2 cellular contexts compared by ENCODE assay signal in the genomic region with DNA sequence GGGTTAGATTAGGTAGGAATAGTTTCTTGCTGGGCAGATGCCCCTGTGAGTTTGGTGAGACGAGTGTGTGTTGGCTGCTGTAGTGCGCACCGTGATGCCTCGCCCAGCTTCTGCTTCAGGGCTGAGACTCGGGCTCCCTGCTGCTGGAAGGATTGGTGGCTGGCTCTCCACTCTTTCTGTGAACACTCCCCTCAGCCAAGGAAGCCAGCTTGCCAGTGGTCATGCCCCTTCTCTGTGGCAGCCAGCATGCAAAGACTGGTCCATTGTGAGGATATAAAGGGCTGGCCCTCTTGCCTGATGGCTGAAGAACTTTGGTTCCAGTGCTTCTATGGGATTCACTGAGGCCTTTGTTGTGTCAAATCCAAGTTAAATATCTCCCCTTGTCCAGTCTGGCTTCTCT.
TF ChIP-seq lines count a peak whose summit lies in the region.

No MANE protein-coding gene starts in this region.

TF ChIP-seq in H1, 55 proteins besides CTCF, POLR2A, EP300 and RAD21 (continued from another document):
- TF ChIP-seq, protein P1, sequence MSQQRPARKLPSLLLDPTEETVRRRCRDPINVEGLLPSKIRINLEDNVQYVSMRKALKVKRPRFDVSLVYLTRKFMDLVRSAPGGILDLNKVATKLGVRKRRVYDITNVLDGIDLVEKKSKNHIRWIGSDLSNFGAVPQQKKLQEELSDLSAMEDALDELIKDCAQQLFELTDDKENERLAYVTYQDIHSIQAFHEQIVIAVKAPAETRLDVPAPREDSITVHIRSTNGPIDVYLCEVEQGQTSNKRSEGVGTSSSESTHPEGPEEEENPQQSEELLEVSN (IDR thresholded peaks at IDR 0.05), result no peak
- TF ChIP-seq TBP (IDR thresholded peaks at IDR 0.05; ENCODE audit: low read depth, low read length) (no peak), TEAD4 (IDR thresholded peaks at IDR 0.05; ENCODE audit: low read depth, low read length) (no peak), RFX5 (IDR thresholded peaks at IDR 0.05; ENCODE audit: borderline replicate concordance, low read depth, low read length) (no peak), HDAC6 (IDR thresholded peaks at IDR 0.05; ENCODE audit: low read depth, low read length) (no peak), KDM5A (IDR thresholded peaks at IDR 0.05; ENCODE audit: low read length) (no peak), PHF8 (conservative IDR thresholded peaks at IDR 0.05; ENCODE audit: low read depth, low read length) (no peak), YY1 (IDR thresholded peaks at IDR 0.05; ENCODE audit: low read depth, low read length) (no peak), KDM1A (IDR thresholded peaks at IDR 0.05; ENCODE audit: borderline replicate concordance, low read length) (no peak), GTF2F1 (IDR thresholded peaks at IDR 0.05; ENCODE audit: borderline replicate concordance, low read depth, low read length) (no peak), JUND (IDR thresholded peaks at IDR 0.05; ENCODE audit: low read length) (no peak), EZH2 (IDR thresholded peaks at IDR 0.05; ENCODE audit: low read depth, low read length, severe bottlenecking) (no peak), SIN3A (conservative IDR thresholded peaks at IDR 0.05 in 1 of 2, IDR thresholded peaks at IDR 0.05 in 1 of 2; ENCODE audit: low read depth in 1 of 2, low read length in 2 of 2) (no peak), ASH2L (IDR thresholded peaks at IDR 0.05; ENCODE audit: low read length) (no peak)
- TF ChIP-seq, protein P2, sequence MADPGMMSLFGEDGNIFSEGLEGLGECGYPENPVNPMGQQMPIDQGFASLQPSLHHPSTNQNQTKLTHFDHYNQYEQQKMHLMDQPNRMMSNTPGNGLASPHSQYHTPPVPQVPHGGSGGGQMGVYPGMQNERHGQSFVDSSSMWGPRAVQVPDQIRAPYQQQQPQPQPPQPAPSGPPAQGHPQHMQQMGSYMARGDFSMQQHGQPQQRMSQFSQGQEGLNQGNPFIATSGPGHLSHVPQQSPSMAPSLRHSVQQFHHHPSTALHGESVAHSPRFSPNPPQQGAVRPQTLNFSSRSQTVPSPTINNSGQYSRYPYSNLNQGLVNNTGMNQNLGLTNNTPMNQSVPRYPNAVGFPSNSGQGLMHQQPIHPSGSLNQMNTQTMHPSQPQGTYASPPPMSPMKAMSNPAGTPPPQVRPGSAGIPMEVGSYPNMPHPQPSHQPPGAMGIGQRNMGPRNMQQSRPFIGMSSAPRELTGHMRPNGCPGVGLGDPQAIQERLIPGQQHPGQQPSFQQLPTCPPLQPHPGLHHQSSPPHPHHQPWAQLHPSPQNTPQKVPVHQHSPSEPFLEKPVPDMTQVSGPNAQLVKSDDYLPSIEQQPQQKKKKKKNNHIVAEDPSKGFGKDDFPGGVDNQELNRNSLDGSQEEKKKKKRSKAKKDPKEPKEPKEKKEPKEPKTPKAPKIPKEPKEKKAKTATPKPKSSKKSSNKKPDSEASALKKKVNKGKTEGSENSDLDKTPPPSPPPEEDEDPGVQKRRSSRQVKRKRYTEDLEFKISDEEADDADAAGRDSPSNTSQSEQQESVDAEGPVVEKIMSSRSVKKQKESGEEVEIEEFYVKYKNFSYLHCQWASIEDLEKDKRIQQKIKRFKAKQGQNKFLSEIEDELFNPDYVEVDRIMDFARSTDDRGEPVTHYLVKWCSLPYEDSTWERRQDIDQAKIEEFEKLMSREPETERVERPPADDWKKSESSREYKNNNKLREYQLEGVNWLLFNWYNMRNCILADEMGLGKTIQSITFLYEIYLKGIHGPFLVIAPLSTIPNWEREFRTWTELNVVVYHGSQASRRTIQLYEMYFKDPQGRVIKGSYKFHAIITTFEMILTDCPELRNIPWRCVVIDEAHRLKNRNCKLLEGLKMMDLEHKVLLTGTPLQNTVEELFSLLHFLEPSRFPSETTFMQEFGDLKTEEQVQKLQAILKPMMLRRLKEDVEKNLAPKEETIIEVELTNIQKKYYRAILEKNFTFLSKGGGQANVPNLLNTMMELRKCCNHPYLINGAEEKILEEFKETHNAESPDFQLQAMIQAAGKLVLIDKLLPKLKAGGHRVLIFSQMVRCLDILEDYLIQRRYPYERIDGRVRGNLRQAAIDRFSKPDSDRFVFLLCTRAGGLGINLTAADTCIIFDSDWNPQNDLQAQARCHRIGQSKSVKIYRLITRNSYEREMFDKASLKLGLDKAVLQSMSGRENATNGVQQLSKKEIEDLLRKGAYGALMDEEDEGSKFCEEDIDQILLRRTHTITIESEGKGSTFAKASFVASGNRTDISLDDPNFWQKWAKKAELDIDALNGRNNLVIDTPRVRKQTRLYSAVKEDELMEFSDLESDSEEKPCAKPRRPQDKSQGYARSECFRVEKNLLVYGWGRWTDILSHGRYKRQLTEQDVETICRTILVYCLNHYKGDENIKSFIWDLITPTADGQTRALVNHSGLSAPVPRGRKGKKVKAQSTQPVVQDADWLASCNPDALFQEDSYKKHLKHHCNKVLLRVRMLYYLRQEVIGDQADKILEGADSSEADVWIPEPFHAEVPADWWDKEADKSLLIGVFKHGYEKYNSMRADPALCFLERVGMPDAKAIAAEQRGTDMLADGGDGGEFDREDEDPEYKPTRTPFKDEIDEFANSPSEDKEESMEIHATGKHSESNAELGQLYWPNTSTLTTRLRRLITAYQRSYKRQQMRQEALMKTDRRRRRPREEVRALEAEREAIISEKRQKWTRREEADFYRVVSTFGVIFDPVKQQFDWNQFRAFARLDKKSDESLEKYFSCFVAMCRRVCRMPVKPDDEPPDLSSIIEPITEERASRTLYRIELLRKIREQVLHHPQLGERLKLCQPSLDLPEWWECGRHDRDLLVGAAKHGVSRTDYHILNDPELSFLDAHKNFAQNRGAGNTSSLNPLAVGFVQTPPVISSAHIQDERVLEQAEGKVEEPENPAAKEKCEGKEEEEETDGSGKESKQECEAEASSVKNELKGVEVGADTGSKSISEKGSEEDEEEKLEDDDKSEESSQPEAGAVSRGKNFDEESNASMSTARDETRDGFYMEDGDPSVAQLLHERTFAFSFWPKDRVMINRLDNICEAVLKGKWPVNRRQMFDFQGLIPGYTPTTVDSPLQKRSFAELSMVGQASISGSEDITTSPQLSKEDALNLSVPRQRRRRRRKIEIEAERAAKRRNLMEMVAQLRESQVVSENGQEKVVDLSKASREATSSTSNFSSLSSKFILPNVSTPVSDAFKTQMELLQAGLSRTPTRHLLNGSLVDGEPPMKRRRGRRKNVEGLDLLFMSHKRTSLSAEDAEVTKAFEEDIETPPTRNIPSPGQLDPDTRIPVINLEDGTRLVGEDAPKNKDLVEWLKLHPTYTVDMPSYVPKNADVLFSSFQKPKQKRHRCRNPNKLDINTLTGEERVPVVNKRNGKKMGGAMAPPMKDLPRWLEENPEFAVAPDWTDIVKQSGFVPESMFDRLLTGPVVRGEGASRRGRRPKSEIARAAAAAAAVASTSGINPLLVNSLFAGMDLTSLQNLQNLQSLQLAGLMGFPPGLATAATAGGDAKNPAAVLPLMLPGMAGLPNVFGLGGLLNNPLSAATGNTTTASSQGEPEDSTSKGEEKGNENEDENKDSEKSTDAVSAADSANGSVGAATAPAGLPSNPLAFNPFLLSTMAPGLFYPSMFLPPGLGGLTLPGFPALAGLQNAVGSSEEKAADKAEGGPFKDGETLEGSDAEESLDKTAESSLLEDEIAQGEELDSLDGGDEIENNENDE (IDR thresholded peaks at IDR 0.05; ENCODE audit: insufficient replicate concordance, low read length), result no peak

TF ChIP-seq in GM23338, 12 proteins besides CTCF, POLR2A, EP300 and RAD21 (continued from another document):
- TF ChIP-seq, protein P3, sequence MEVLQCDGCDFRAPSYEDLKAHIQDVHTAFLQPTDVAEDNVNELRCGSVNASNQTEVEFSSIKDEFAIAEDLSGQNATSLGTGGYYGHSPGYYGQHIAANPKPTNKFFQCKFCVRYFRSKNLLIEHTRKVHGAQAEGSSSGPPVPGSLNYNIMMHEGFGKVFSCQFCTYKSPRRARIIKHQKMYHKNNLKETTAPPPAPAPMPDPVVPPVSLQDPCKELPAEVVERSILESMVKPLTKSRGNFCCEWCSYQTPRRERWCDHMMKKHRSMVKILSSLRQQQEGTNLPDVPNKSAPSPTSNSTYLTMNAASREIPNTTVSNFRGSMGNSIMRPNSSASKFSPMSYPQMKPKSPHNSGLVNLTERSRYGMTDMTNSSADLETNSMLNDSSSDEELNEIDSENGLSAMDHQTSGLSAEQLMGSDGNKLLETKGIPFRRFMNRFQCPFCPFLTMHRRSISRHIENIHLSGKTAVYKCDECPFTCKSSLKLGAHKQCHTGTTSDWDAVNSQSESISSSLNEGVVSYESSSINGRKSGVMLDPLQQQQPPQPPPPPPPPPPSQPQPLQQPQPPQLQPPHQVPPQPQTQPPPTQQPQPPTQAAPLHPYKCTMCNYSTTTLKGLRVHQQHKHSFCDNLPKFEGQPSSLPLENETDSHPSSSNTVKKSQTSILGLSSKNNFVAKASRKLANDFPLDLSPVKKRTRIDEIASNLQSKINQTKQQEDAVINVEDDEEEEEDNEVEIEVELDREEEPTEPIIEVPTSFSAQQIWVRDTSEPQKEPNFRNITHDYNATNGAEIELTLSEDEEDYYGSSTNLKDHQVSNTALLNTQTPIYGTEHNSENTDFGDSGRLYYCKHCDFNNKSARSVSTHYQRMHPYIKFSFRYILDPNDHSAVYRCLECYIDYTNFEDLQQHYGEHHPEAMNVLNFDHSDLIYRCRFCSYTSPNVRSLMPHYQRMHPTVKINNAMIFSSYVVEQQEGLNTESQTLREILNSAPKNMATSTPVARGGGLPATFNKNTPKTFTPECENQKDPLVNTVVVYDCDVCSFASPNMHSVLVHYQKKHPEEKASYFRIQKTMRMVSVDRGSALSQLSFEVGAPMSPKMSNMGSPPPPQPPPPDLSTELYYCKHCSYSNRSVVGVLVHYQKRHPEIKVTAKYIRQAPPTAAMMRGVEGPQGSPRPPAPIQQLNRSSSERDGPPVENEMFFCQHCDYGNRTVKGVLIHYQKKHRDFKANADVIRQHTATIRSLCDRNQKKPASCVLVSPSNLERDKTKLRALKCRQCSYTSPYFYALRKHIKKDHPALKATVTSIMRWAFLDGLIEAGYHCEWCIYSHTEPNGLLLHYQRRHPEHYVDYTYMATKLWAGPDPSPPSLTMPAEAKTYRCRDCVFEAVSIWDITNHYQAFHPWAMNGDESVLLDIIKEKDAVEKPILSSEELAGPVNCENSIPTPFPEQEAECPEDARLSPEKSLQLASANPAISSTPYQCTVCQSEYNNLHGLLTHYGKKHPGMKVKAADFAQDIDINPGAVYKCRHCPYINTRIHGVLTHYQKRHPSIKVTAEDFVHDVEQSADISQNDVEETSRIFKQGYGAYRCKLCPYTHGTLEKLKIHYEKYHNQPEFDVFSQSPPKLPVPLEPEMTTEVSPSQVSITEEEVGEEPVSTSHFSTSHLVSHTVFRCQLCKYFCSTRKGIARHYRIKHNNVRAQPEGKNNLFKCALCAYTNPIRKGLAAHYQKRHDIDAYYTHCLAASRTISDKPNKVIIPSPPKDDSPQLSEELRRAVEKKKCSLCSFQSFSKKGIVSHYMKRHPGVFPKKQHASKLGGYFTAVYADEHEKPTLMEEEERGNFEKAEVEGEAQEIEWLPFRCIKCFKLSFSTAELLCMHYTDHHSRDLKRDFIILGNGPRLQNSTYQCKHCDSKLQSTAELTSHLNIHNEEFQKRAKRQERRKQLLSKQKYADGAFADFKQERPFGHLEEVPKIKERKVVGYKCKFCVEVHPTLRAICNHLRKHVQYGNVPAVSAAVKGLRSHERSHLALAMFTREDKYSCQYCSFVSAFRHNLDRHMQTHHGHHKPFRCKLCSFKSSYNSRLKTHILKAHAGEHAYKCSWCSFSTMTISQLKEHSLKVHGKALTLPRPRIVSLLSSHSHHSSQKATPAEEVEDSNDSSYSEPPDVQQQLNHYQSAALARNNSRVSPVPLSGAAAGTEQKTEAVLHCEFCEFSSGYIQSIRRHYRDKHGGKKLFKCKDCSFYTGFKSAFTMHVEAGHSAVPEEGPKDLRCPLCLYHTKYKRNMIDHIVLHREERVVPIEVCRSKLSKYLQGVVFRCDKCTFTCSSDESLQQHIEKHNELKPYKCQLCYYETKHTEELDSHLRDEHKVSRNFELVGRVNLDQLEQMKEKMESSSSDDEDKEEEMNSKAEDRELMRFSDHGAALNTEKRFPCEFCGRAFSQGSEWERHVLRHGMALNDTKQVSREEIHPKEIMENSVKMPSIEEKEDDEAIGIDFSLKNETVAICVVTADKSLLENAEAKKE (CRISPR knock-in tag; IDR thresholded peaks at IDR 0.05), result no peak
- TF ChIP-seq ZNF114 (CRISPR knock-in tag; IDR thresholded peaks at IDR 0.05) (no peak), JUNB (IDR thresholded peaks at IDR 0.05; ENCODE audit: unreplicated experiment) (no peak), ZNF331 (CRISPR knock-in tag; IDR thresholded peaks at IDR 0.05; ENCODE audit: low read depth) (no peak), NANOG (IDR thresholded peaks at IDR 0.05; ENCODE audit: borderline replicate concordance) (no peak), EZH2phosphoT487 (IDR thresholded peaks at IDR 0.05; ENCODE audit: unreplicated experiment) (no peak), CREB1 (CRISPR knock-in tag; IDR thresholded peaks at IDR 0.05; ENCODE audit: low read depth) (no peak), EZH2 (IDR thresholded peaks at IDR 0.05; ENCODE audit: low read depth, unreplicated experiment) (no peak), STAT1 (IDR thresholded peaks at IDR 0.05; ENCODE audit: unreplicated experiment) (no peak)
- TF ChIP-seq, protein P4, sequence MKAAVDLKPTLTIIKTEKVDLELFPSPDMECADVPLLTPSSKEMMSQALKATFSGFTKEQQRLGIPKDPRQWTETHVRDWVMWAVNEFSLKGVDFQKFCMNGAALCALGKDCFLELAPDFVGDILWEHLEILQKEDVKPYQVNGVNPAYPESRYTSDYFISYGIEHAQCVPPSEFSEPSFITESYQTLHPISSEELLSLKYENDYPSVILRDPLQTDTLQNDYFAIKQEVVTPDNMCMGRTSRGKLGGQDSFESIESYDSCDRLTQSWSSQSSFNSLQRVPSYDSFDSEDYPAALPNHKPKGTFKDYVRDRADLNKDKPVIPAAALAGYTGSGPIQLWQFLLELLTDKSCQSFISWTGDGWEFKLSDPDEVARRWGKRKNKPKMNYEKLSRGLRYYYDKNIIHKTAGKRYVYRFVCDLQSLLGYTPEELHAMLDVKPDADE (IDR thresholded peaks at IDR 0.05), result no peak
- TF ChIP-seq, protein P5, sequence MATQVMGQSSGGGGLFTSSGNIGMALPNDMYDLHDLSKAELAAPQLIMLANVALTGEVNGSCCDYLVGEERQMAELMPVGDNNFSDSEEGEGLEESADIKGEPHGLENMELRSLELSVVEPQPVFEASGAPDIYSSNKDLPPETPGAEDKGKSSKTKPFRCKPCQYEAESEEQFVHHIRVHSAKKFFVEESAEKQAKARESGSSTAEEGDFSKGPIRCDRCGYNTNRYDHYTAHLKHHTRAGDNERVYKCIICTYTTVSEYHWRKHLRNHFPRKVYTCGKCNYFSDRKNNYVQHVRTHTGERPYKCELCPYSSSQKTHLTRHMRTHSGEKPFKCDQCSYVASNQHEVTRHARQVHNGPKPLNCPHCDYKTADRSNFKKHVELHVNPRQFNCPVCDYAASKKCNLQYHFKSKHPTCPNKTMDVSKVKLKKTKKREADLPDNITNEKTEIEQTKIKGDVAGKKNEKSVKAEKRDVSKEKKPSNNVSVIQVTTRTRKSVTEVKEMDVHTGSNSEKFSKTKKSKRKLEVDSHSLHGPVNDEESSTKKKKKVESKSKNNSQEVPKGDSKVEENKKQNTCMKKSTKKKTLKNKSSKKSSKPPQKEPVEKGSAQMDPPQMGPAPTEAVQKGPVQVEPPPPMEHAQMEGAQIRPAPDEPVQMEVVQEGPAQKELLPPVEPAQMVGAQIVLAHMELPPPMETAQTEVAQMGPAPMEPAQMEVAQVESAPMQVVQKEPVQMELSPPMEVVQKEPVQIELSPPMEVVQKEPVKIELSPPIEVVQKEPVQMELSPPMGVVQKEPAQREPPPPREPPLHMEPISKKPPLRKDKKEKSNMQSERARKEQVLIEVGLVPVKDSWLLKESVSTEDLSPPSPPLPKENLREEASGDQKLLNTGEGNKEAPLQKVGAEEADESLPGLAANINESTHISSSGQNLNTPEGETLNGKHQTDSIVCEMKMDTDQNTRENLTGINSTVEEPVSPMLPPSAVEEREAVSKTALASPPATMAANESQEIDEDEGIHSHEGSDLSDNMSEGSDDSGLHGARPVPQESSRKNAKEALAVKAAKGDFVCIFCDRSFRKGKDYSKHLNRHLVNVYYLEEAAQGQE (IDR thresholded peaks at IDR 0.05; ENCODE audit: unreplicated experiment), result no peak
